Comparison of ENCODE assay signal across 8 cellular contexts in the genomic region with DNA sequence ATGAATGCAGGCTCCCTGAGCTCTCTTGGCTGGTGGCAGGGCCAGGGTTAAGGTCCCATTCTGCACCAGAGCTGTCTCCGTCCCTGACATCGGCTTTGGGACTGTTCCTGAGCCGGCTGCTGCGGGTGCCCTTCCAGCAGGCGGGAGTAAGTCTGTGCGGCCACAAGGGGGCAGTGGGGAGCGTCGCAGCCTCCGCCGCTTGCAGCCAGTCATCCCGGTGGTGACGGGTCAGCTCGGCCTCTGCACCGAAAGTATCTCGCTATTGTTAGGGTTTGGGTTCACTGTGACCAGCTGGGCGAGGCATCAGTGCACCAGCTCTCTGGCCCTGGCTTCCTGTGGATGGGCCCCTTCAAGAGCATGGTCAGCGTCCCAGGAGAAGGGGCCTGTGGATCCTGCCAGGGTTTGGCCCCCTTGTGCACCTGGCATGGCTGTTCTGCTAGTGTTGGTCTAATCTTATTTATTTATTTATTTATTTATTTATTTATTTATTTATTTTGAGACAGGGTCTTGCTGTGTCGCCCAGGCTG. TPM values are rescaled to one million over a fixed set of nuclear protein-coding genes. Genes with fewer than 3 reads are reported as not detected.
DNase-seq lines count a peak whose midpoint lies in the region; ATAC-seq and TF ChIP-seq lines count a peak whose summit lies in the region.

No MANE protein-coding gene starts in this region.

- no peaks in the 10 kb centered on the region for H3K9me3 ChIP-seq in BLaER1

- ATAC-seq in GM21447 (IDR thresholded peaks at IDR 0.05; ENCODE audit: unreplicated experiment) = peak; percentile 39
- ATAC-seq in GM21526 (IDR thresholded peaks at IDR 0.05; ENCODE audit: low FRiP score, unreplicated experiment) = no peak

- peak in 2 of 3 donors; percentile 8 to 69 for TF ChIP-seq CTCF in lower leg skin (IDR thresholded peaks at IDR 0.05)

- H3K4me3 ChIP-seq in BLaER1 = no peak overlapping the region
- no peak overlapping the region for H3K4me3 ChIP-seq in lower leg skin (ENCODE audit: low read depth, poor library complexity, severe bottlenecking)

- TF ChIP-seq POLR2A in lower leg skin (IDR thresholded peaks at IDR 0.05) = no peak

- H3K27me3 ChIP-seq in BLaER1 = no peaks in the 10 kb centered on the region

- H3K4me1 ChIP-seq in BLaER1 = peaks cover 99% of the 10 kb centered on the region

- peaks cover 84% of the 10 kb centered on the region for H4K20me1 ChIP-seq in BLaER1

- H3K4me2 ChIP-seq in BLaER1 = peak overlapping the region; percentile 56

- H3K36me3 ChIP-seq in BLaER1 = peaks cover 19% of the 10 kb centered on the region

- 10 to 13% methylated on average over 13 to 16 of the region's 18 CpGs for WGBS in lower leg skin, 2 donors

- intact Hi-C loops in lower leg skin (cut with DNase I; ENCODE audit: low total_unique reads) = no loop called here

- no peak overlapping the region for H3K27ac ChIP-seq in BLaER1

- no peak overlapping the region for H3K9ac ChIP-seq in BLaER1

- peak; percentile 39 for DNase-seq in NCI-H226
- peak; percentile 63 to 65 for DNase-seq in activated CD4-positive, alpha-beta T cell treated with anti-CD3 and anti-CD28 coated beads, Interleukin-2, amount 50 U/mL, for 4 hours
- peak; percentile 93 for DNase-seq in dermis blood vessel endothelial cell
- peak in 1 of 2 donors; percentile 93 for DNase-seq in lower leg skin (ENCODE audit: low spot score in 2 of 2)
- DNase-seq in stimulated activated CD4-positive, alpha-beta T cell treated with anti-CD3 and anti-CD28 coated beads, TNF-alpha, amount 100 ng/mL, for 1 hour (ENCODE audit: low read depth in 3 of 3, low spot score in 1 of 3) = peak; percentile 21 to 68 (median 43)

RNA-seq across cellular contexts. Expression of a gene that starts 15.1 kb away (rescaled TPM):
- total RNA-seq in dermis blood vessel endothelial cell (199 and 268 TPM in 2 replicates), lower leg skin (100 to 1,000 TPM; 219 to 332 (median 280) TPM)

RNA-seq across cellular contexts. Expression of a gene that starts 26.2 kb away (rescaled TPM):
- total RNA-seq in dermis blood vessel endothelial cell = not detected in 2 replicates
- total RNA-seq in lower leg skin = under 1 TPM in 1 of 4 donors, not detected in 3; 0.84 TPM

RNA-seq across cellular contexts. Expression of a gene that starts 27.3 kb away (rescaled TPM):
- total RNA-seq in dermis blood vessel endothelial cell (17.0 and 25.5 TPM in 2 replicates), lower leg skin (100 to 1,000 TPM; 117 to 165 (median 147) TPM)

RNA-seq across cellular contexts. Expression of a gene that starts 38.5 kb away (rescaled TPM):
- 29.5 and 39.5 TPM in 2 replicates for total RNA-seq in dermis blood vessel endothelial cell
- total RNA-seq in lower leg skin = 100 to 1,000 TPM in 2 of 4 donors, 10 to 100 TPM in 2; 96.2 to 107 (median 99.6) TPM
